ENCODE assay signal across 8 cellular contexts in genomic region chr9:85941966-85942912, GRCh38. TPM values are rescaled to one million over a fixed set of nuclear protein-coding genes. Genes with fewer than 3 reads are reported as not detected.
DNase-seq lines count a peak whose midpoint lies in the region; ATAC-seq and TF ChIP-seq lines count a peak whose summit lies in the region.

No MANE protein-coding gene starts in this region.

- peaks cover 4% of the 10 kb centered on the region; the same call in 1 of the 2 replicates for H3F3A ChIP-seq in DOHH2 (ENCODE audit: control insufficient read depth, insufficient read depth)

- CTCF ChIA-PET in OCI-LY7 (lab: Charles Lee; ENCODE audit: unreplicated experiment), result no interaction called here

- no peaks in the 10 kb centered on the region; the same call in 1 of the 2 replicates for H4K20me1 ChIP-seq in DOHH2 (ENCODE audit: control insufficient read depth, insufficient read depth, low read depth, low read length)
- H4K20me1 ChIP-seq in OCI-LY7 (ENCODE audit: insufficient read depth, low read length), result peaks cover 16% of the 10 kb centered on the region; the same call in 1 of the 2 replicates

- H3K27me3 ChIP-seq in DOHH2 (ENCODE audit: control insufficient read depth, low read length) (peaks cover 27% of the 10 kb centered on the region), parathyroid adenoma (ENCODE audit: control insufficient read depth, insufficient read depth, low read length) (no peaks in the 10 kb centered on the region)

- H3K9ac ChIP-seq in parathyroid adenoma, result no peak overlapping the region

- POLR2A ChIA-PET in OCI-LY7 (lab: Charles Lee), result interaction anchor here (1.6 to 2.1 kb wide), 2 partner anchors 9 to 123 kb away, joined by 3 to 5 read pairs; no protein-coding TSS in a partner anchor

- H3K9me3 ChIP-seq in DOHH2 (ENCODE audit: control insufficient read depth, insufficient read depth, low read length) (no peaks in the 10 kb centered on the region), OCI-LY7 (ENCODE audit: low read length) (peaks cover 4% of the 10 kb centered on the region; the same call in 1 of the 2 replicates), parathyroid adenoma (ENCODE audit: control insufficient read depth, low read length) (peaks cover 2% of the 10 kb centered on the region)

- H3K4me3 ChIP-seq in DOHH2 (ENCODE audit: low read length) (peak overlapping the region; percentile 94), OCI-LY7 (ENCODE audit: low read depth, low read length, poor library complexity, severe bottlenecking) (peak overlapping the region; percentile 98), epithelial cell of proximal tubule (ENCODE audit: low read depth, low read length) (peak overlapping the region; percentile 92), parathyroid adenoma (ENCODE audit: low read depth, low read length) (peak overlapping the region; percentile 75)

- H3K27ac ChIP-seq in DOHH2 (ENCODE audit: low read depth, low read length) (no peak overlapping the region), OCI-LY7 (ENCODE audit: low read depth, low read length, poor library complexity, severe bottlenecking) (peak overlapping the region; percentile 35), parathyroid adenoma (peak overlapping the region; percentile 85)

- peaks cover 33% of the 10 kb centered on the region for H3K36me3 ChIP-seq in DOHH2 (ENCODE audit: control insufficient read depth, low read length)
- peaks cover 40% of the 10 kb centered on the region for H3K36me3 ChIP-seq in OCI-LY7 (ENCODE audit: insufficient read depth, low read length)
- H3K36me3 ChIP-seq in parathyroid adenoma (ENCODE audit: control insufficient read depth, insufficient read depth, low read length), result no peaks in the 10 kb centered on the region

- TF ChIP-seq CTCF in DOHH2 (IDR thresholded peaks at IDR 0.05; ENCODE audit: low read depth, low read length, poor library complexity, severe bottlenecking) (no peak), OCI-LY7 (conservative IDR thresholded peaks at IDR 0.05; ENCODE audit: low read length) (no peak), epithelial cell of proximal tubule (conservative IDR thresholded peaks at IDR 0.05; ENCODE audit: low read depth, low read length) (no peak), parathyroid adenoma (IDR thresholded peaks at IDR 0.05) (no peak)

- H3K4me1 ChIP-seq in DOHH2 (ENCODE audit: control insufficient read depth, low read length) (peaks cover 25% of the 10 kb centered on the region), OCI-LY7 (ENCODE audit: insufficient read depth, low read length, poor library complexity, severe bottlenecking) (peaks cover 25% of the 10 kb centered on the region), parathyroid adenoma (peaks cover 3% of the 10 kb centered on the region)

- intact Hi-C loops in OCI-LY7 (cut with micrococcal nuclease; ENCODE audit: unreplicated experiment), result loop anchor here (5.0 kb wide), 1 partner anchor 410 kb away; the partner anchor contains the start of gene TUT7

- H3K79me2 ChIP-seq in DOHH2 (ENCODE audit: control insufficient read depth, low read length) (peaks cover 45% of the 10 kb centered on the region), OCI-LY7 (ENCODE audit: insufficient read depth, low read depth, low read length) (peaks cover 21% of the 10 kb centered on the region; the same call in 1 of the 2 replicates), parathyroid adenoma (no peaks in the 10 kb centered on the region)

- H3K9me2 ChIP-seq in DOHH2 (replicated peaks; ENCODE audit: control insufficient read depth, low read length) (no peaks in the 10 kb centered on the region), OCI-LY7 (ENCODE audit: insufficient read depth, low read length) (no peaks in the 10 kb centered on the region)

- peak overlapping the region; percentile 89 for H2AFZ ChIP-seq in OCI-LY7 (ENCODE audit: low read length)
- no peak overlapping the region for H2AFZ ChIP-seq in parathyroid adenoma

- ATAC-seq in HG02678 (IDR thresholded peaks at IDR 0.05; ENCODE audit: unreplicated experiment), result no peak

- DNase-seq in OCI-LY7 (ENCODE audit: low spot score) (no peak), epithelial cell of proximal tubule (ENCODE audit: low read depth) (no peak), UCSD-AML1 (lab: John Stamatoyannopoulos, UW; ENCODE audit: unreplicated experiment) (no peak), GDM1 (lab: John Stamatoyannopoulos, UW) (no peak), A172 (ENCODE audit: low spot score) (no peak)

- TSS peak; percentile 61 for BruUV-seq in OCI-LY7 (replicated peaks; lab: Mats Ljungman, UMichigan)

- H3K4me2 ChIP-seq in DOHH2 (ENCODE audit: low read length) (peak overlapping the region; percentile 87), OCI-LY7 (ENCODE audit: low read length) (peak overlapping the region; percentile 79), parathyroid adenoma (ENCODE audit: low read length) (peak overlapping the region; percentile 79)

RNA-seq across cellular contexts. Expression of gene NAA35, which starts 1.3 kb away (rescaled TPM):
- 9.5 and 14.1 TPM in 2 replicates for total RNA-seq in OCI-LY7 (2014; rRNA removed; shearing (Covaris generic))
- 19.3 and 20.2 TPM in 2 replicates for total RNA-seq in OCI-LY7 (2022)
- 20.6 and 22.8 TPM in 2 replicates for total RNA-seq in epithelial cell of proximal tubule
- 36.6 and 38.7 TPM in 2 replicates for total RNA-seq in A172 (2014; rRNA removed; shearing (Covaris generic))
